In the genomic region with DNA sequence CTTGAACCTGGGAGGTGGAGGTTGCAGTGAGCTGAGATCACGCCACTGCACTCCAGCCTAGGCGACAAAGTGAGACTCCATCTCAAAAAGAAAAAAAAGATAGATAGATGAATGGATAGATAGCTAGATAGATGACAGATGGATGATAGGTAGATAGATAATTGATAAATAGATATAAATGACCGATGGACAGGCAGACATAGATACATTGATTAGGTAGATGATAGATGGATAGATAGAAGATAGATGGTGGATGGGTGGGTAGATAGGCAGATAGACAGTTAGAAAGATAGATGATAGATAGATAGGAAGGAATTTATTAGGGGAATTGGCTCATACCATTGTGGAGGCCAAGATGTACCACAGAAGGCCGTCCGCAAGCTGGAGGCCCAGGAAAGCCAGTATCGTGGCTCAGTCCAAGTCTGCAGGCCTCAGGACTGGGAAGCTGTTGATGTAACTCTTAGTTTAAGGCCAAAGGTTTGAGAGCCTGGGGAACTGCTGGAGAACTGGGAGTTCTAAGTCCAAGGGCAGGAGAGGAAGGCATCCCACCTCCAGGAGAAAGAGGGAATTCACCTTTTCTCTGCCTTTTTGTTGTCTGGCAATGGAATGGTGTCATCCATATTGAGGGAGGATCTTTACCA, we compare ENCODE assay signal across 30 cellular contexts.
"Had no signal": no experiment of that assay in that cellular context is flagged by ENCODE, and none has a peak within 500 bp of the region (broad histone marks: within the 10 kb centered on the region; RNA-seq: fewer than 3 reads in every experiment).

No MANE protein-coding gene starts in this region.

- H3K4me1 ChIP-seq: colonic mucosa, left ventricle myocardium inferior, lower lobe of right lung had no signal

- DNase-seq: colonic mucosa; dermis blood vessel endothelial cell; effector memory CD4-positive, alpha-beta T cell; erythroblast; esophagus squamous epithelium; foreskin melanocyte; glutamatergic neuron; heart right ventricle; hippocampal formation; left cardiac atrium; left ventricle myocardium inferior; lower lobe of right lung; mucosa of descending colon; naive B cell; stimulated activated CD4-positive, alpha-beta T cell treated with anti-CD3 and anti-CD28 coated beads, Interleukin-2, amount 100 ng/mL, for 24 hours; stimulated activated CD4-positive, alpha-beta T cell treated with anti-CD3 and anti-CD28 coated beads, Interleukin-4, amount 100 ng/mL, for 24 hours; stimulated activated naive CD4-positive, alpha-beta T cell treated with Interleukin-2 at 50 U/mL for 16 hours; stomach; thyroid gland; trophoblast cell had no signal

- H3K27ac ChIP-seq: colonic mucosa, esophagus squamous epithelium, heart right ventricle, left ventricle myocardium inferior, lower lobe of right lung, neutrophil, parathyroid adenoma, stomach, thyroid gland had no signal

- H3K4me3 Mint-ChIP-seq: memory B cell; mesothelial cell of epicardium; naive B cell; natural killer cell treated with Interleukin-12 subunit alpha and Interleukin-12 subunit beta and Interleukin-15 and Interleukin-18, amount 100 ng/mL, for 72 hours; neural crest cell; stimulated activated effector memory CD8-positive, alpha-beta T cell treated with anti-CD3 and anti-CD28 coated beads, Interleukin-12 subunit alpha, Interleukin-12 subunit beta, amount 100 ng/mL, for 72 hours had no signal

- H3K9me3 ChIP-seq: colonic mucosa, esophagus squamous epithelium, lower lobe of right lung, mucosa of descending colon, neutrophil, stomach, thyroid gland had no signal

- H3K9me3 Mint-ChIP-seq: memory B cell; mesothelial cell of epicardium; natural killer cell treated with Interleukin-12 subunit alpha and Interleukin-12 subunit beta and Interleukin-15 and Interleukin-18, amount 100 ng/mL, for 72 hours; neural crest cell; stimulated activated effector memory CD8-positive, alpha-beta T cell treated with anti-CD3 and anti-CD28 coated beads, Interleukin-12 subunit alpha, Interleukin-12 subunit beta, amount 100 ng/mL, for 72 hours had no signal

- H3K27ac Mint-ChIP-seq: memory B cell; mesothelial cell of epicardium; natural killer cell treated with Interleukin-12 subunit alpha and Interleukin-12 subunit beta and Interleukin-15 and Interleukin-18, amount 100 ng/mL, for 72 hours; progenitor cell of endocrine pancreas; stimulated activated effector memory CD8-positive, alpha-beta T cell treated with anti-CD3 and anti-CD28 coated beads, Interleukin-12 subunit alpha, Interleukin-12 subunit beta, amount 100 ng/mL, for 72 hours had no signal

- H3K4me3 ChIP-seq: colonic mucosa, esophagus squamous epithelium, heart right ventricle, left ventricle myocardium inferior, lower lobe of right lung, mucosa of descending colon, stomach, thyroid gland had no signal

- ATAC-seq: heart right ventricle; left cardiac atrium; lower lobe of right lung; mucosa of descending colon; natural killer cell treated with Interleukin-12 subunit alpha and Interleukin-12 subunit beta and Interleukin-15 and Interleukin-18, amount 100 ng/mL, for 72 hours; sciatic nerve had no signal

- H3K36me3 ChIP-seq: colonic mucosa, heart right ventricle, left ventricle myocardium inferior, lower lobe of right lung, neutrophil, thyroid gland had no signal

- H2AFZ ChIP-seq: parathyroid adenoma had no signal

- H3K27me3 ChIP-seq: colonic mucosa, esophagus squamous epithelium, heart right ventricle, neutrophil, stomach, thyroid gland had no signal

- H3K27me3 Mint-ChIP-seq: natural killer cell treated with Interleukin-12 subunit alpha and Interleukin-12 subunit beta and Interleukin-15 and Interleukin-18, amount 100 ng/mL, for 72 hours; progenitor cell of endocrine pancreas had no signal

- H3K9ac ChIP-seq: parathyroid adenoma had no signal

- H3K36me3 Mint-ChIP-seq: mesothelial cell of epicardium; naive B cell; natural killer cell treated with Interleukin-12 subunit alpha and Interleukin-12 subunit beta and Interleukin-15 and Interleukin-18, amount 100 ng/mL, for 72 hours; stimulated activated effector memory CD8-positive, alpha-beta T cell treated with anti-CD3 and anti-CD28 coated beads, Interleukin-12 subunit alpha, Interleukin-12 subunit beta, amount 100 ng/mL, for 72 hours had no signal

- FAIRE-seq: islet of Langerhans had no signal
